Comparison of ENCODE assay signal across 8 cellular contexts in genomic region chr3:120908803-120909601, GRCh38. TPM values are rescaled to one million over a fixed set of nuclear protein-coding genes. Genes with fewer than 3 reads are reported as not detected.
A peak's percentile ranks its signal among the peaks of the same experiment; 100 is the strongest.
DNase-seq lines count a peak whose midpoint lies in the region; ATAC-seq and TF ChIP-seq lines count a peak whose summit lies in the region.

No MANE protein-coding gene starts in this region.

- dilution Hi-C loops in mammary epithelial cell (cut with HindIII; ENCODE audit: low sequenced_read_pairs) = no loop called here

- peak overlapping the region; percentile 88 for H3K4me2 ChIP-seq in mammary epithelial cell (ENCODE audit: insufficient read depth, low read depth, low read length)

- BruUV-seq in mammary epithelial cell (replicated peaks; lab: Mats Ljungman, UMichigan) = no TSS peak

- H3K36me3 ChIP-seq in BJ (ENCODE audit: control insufficient read depth, insufficient read depth, low read length) (no peaks in the 10 kb centered on the region), HEK293 (ENCODE audit: control insufficient read depth in 2 of 2, insufficient read depth in 1 of 2, low read length in 2 of 2) (no peaks in the 10 kb centered on the region), mammary epithelial cell (ENCODE audit: insufficient read depth, low read length) (no peaks in the 10 kb centered on the region)

- H3K79me2 ChIP-seq in mammary epithelial cell (ENCODE audit: insufficient read depth, low read length) = no peaks in the 10 kb centered on the region

- H3K9me3 ChIP-seq in HEK293 (ENCODE audit: control insufficient read depth, insufficient read depth, low read depth, low read length) (no peaks in the 10 kb centered on the region), mammary epithelial cell (replicated peaks; ENCODE audit: insufficient read depth, low read length) (no peaks in the 10 kb centered on the region)

- H3K9ac ChIP-seq in mammary epithelial cell (ENCODE audit: insufficient read depth, low read length) = no peak overlapping the region

- peaks cover 41% of the 10 kb centered on the region for H3K27me3 Mint-ChIP-seq in nephron progenitor cell (ENCODE audit: low read depth, poor library complexity)

- 6% methylated on average over 16 of the region's 26 CpGs for WGBS in mammary epithelial cell (ENCODE audit: low coverage, missing lambda C conversion rate)

- H3K9me3 Mint-ChIP-seq in nephron progenitor cell = no peaks in the 10 kb centered on the region

- POLR2A ChIA-PET in BJ (lab: Charles Lee) (no interaction called here), HEK293 (lab: Yijun Ruan, JAX) (no interaction called here)

- intact Hi-C loops in mammary epithelial cell (cut with micrococcal nuclease) = no loop called here

- peak overlapping the region; percentile 90 for H3K4me3 Mint-ChIP-seq in nephron progenitor cell

- H3K27ac Mint-ChIP-seq in nephron progenitor cell = no peak overlapping the region

- CTCF ChIA-PET in BJ (lab: Yijun Ruan, JAX) = no interaction called here
- CTCF ChIA-PET in HEK293 (lab: Yijun Ruan, JAX) = no interaction called here
- CTCF ChIA-PET in mammary epithelial cell (lab: Charles Lee; ENCODE audit: low non-redundant PET) = no interaction called here

- H2AFZ ChIP-seq in mammary epithelial cell (ENCODE audit: low read depth, low read length) = peak overlapping the region; percentile 56

- H3K4me1 ChIP-seq in HEK293 (ENCODE audit: control insufficient read depth, insufficient read depth, low read length) (no peaks in the 10 kb centered on the region), mammary epithelial cell (ENCODE audit: insufficient read depth, low read length) (peaks cover 6% of the 10 kb centered on the region)

- H3K4me1 Mint-ChIP-seq in nephron progenitor cell = peaks cover 24% of the 10 kb centered on the region

- H3K27ac ChIP-seq in HEK293 (ENCODE audit: extremely low read depth, low read depth, low read length) = no peak overlapping the region; the same call in 1 of the 2 replicates
- no peak overlapping the region for H3K27ac ChIP-seq in mammary epithelial cell (ENCODE audit: insufficient read depth, low read depth, low read length)

- H3K27me3 ChIP-seq in BJ (ENCODE audit: control insufficient read depth, insufficient read depth, low read length) (peaks cover 13% of the 10 kb centered on the region), mammary epithelial cell (ENCODE audit: insufficient read depth, low read length) (peaks cover 19% of the 10 kb centered on the region)

- ATAC-seq in HG03469 (IDR thresholded peaks at IDR 0.05; ENCODE audit: unreplicated experiment) = no peak

- TF ChIP-seq CTCF in BJ (IDR thresholded peaks at IDR 0.05; ENCODE audit: insufficient read depth, low read depth, low read length) (no peak), HEK293 (tag by site-specific recombination; IDR thresholded peaks at IDR 0.05) (no peak), mammary epithelial cell (conservative IDR thresholded peaks at IDR 0.05 in 1 of 2, IDR thresholded peaks at IDR 0.05 in 1 of 2; ENCODE audit: extremely low read depth in 1 of 2, insufficient read depth in 1 of 2, low read depth in 1 of 2, low read length in 2 of 2) (no peak), nephron progenitor cell (IDR thresholded peaks at IDR 0.05) (no peak)

- in situ Hi-C loops in mammary epithelial cell (cut with MboI; ENCODE audit: low sequenced_read_pairs in 2 of 2) = no loop called here

- no peaks in the 10 kb centered on the region for H4K20me1 ChIP-seq in mammary epithelial cell (ENCODE audit: insufficient read depth, low read length)

- H3K4me3 ChIP-seq in BJ (ENCODE audit: low read depth, low read length) = peak overlapping the region; percentile 37
- H3K4me3 ChIP-seq in HEK293 (ENCODE audit: low read depth, low read length) = peak overlapping the region; percentile 48
- no peak overlapping the region for H3K4me3 ChIP-seq in mammary epithelial cell (replicated peaks in 1 of 3; ENCODE audit: insufficient read depth in 1 of 3, low read depth in 2 of 3, low read length in 3 of 3)

- DNase-seq in BJ (ENCODE audit: low read depth) (no peak), mammary epithelial cell (no peak), nephron progenitor cell (no peak), epidermal melanocyte (ENCODE audit: insufficient read length, low spot score) (no peak), NCI-H2081 (lab: John Stamatoyannopoulos, UW) (no peak)
- no peak for DNase-seq in stimulated activated CD4-positive, alpha-beta T cell treated with anti-CD3 and anti-CD28 coated beads, Interleukin-4, amount 100 ng/mL, for 24 hours

- no peaks in the 10 kb centered on the region for H3K36me3 Mint-ChIP-seq in nephron progenitor cell (ENCODE audit: low read depth)

TF ChIP-seq in HEK293, 187 proteins besides CTCF, POLR2A, EP300 and RAD21 (continues in another document):
- TF ChIP-seq ZBTB11 (tag by site-specific recombination; conservative IDR thresholded peaks at IDR 0.05; ENCODE audit: low read depth) (no peak), ZNF133 (tag by site-specific recombination; IDR thresholded peaks at IDR 0.05) (no peak), ZNF571 (tag by site-specific recombination; IDR thresholded peaks at IDR 0.05) (no peak), KLF16 (tag by site-specific recombination; IDR thresholded peaks at IDR 0.05) (no peak), ZNF639 (tag by site-specific recombination; IDR thresholded peaks at IDR 0.05) (no peak), ZBTB44 (tag by site-specific recombination; IDR thresholded peaks at IDR 0.05) (no peak)

RNA-seq across cellular contexts. Expression of gene STXBP5L, which starts 1.0 kb away (rescaled TPM):
- not detected in 2 replicates for polyA plus RNA-seq in BJ (2011; rRNA removed)
- polyA minus RNA-seq in BJ (2011; rRNA and poly(A)+ RNA removed) = not detected in 2 replicates
- total RNA-seq in mammary epithelial cell = not detected
- not detected for polyA plus RNA-seq in mammary epithelial cell
- polyA minus RNA-seq in mammary epithelial cell = not detected

Comparison
In these comparisons a context has a peak if more than half of its experiments do, and no peak if none do; other contexts are left out.
1. H3K4me3 ChIP-seq: peak in BJ (single experiment) and HEK293 (single experiment); none in mammary epithelial cell (0 of 3).